15 cellular contexts compared by ENCODE assay signal in genomic region chr15:99181544-99181943, GRCh38.
A peak's percentile ranks its signal among the peaks of the same experiment; 100 is the strongest.
DNase-seq lines count a peak whose midpoint lies in the region; ATAC-seq and TF ChIP-seq lines count a peak whose summit lies in the region.
"Had no signal": no experiment of that assay in that cellular context is flagged by ENCODE, and none has a peak within 500 bp of the region (broad histone marks: within the 10 kb centered on the region; RNA-seq: fewer than 3 reads in every experiment).

No MANE protein-coding gene starts in this region.

- 62 to 74% methylated on average over 4 of the region's 4 CpGs for WGBS in sigmoid colon, 2 donors

- no peaks in the 10 kb centered on the region for H3K9me3 ChIP-seq in sigmoid colon

- H3K4me3 ChIP-seq in cardiac fibroblast (replicated peaks in 1 of 2; ENCODE audit: low read depth in 2 of 2, low read length in 2 of 2), result no peak overlapping the region
- H3K4me3 ChIP-seq in sigmoid colon, result no peak overlapping the region

- TF ChIP-seq EP300 in sigmoid colon (IDR thresholded peaks at IDR 0.05), result no peak

- no peak for ATAC-seq in GM21723 (IDR thresholded peaks at IDR 0.05; ENCODE audit: unreplicated experiment)
- ATAC-seq: natural killer cell had no signal

- peak; percentile 20 for DNase-seq in LHCN-M2 (ENCODE audit: low read depth)
- peak; percentile 33 to 47 for DNase-seq in cardiac fibroblast (ENCODE audit: low read depth in 2 of 2)
- DNase-seq in iPS-NIHi11 (ENCODE audit: low spot score), result peak; percentile 39
- peak; percentile 79 for DNase-seq in sigmoid colon
- DNase-seq in NCI-H2171 treated with DMSO at 0.1 percent for 48 hours (lab: John Stamatoyannopoulos, UW), result no peak
- DNase-seq in head of caudate nucleus, result no peak
- no peak for DNase-seq in NK-92 (lab: John Stamatoyannopoulos, UW; ENCODE audit: unreplicated experiment)
- DNase-seq: amniotic stem cell; COR-L47; GOT3; natural killer cell; NCI-H1105 treated with DMSO at 0.1 percent for 48 hours; stimulated activated CD4-positive, alpha-beta T cell treated with anti-CD3 and anti-CD28 coated beads, Interleukin-4, amount 100 ng/mL, for 4 hours had no signal

- intact Hi-C loops in sigmoid colon (cut with DNase I), result no loop called here
- intact Hi-C loops in head of caudate nucleus (cut with DNase I), result no loop called here

- TF ChIP-seq CTCF in cardiac fibroblast (IDR thresholded peaks at IDR 0.05; ENCODE audit: low read depth, low read length) (no peak), sigmoid colon (IDR thresholded peaks at IDR 0.05) (no peak)

- no peak for TF ChIP-seq POLR2A in sigmoid colon (IDR thresholded peaks at IDR 0.05)

- H3K27ac ChIP-seq in sigmoid colon, result peak overlapping the region; percentile 92 to 97 (median 96)
- H3K27ac ChIP-seq: HL-60 had no signal

- H3K4me1 ChIP-seq in sigmoid colon, result peaks cover 0 to 59% (median 44%) of the 10 kb centered on the region in 4 donors

- no peaks in the 10 kb centered on the region for H3K36me3 ChIP-seq in sigmoid colon

- no peaks in the 10 kb centered on the region for H3K27me3 ChIP-seq in sigmoid colon

Comparison
In these comparisons a context has a peak if more than half of its experiments do, and no peak if none do; other contexts are left out.
1. DNase-seq: peak in LHCN-M2 (single experiment), cardiac fibroblast (2 of 2), iPS-NIHi11 (single experiment) and sigmoid colon (single experiment); none in NCI-H2171 treated with DMSO at 0.1 percent for 48 hours (single experiment), head of caudate nucleus (0 of 42) and NK-92 (single experiment).